ENCODE assay signal across 8 cellular contexts in genomic region chr6:137033828-137034227, GRCh38. TPM values are rescaled to one million over a fixed set of nuclear protein-coding genes. Genes with fewer than 3 reads are reported as not detected.
DNase-seq lines count a peak whose midpoint lies in the region; ATAC-seq and TF ChIP-seq lines count a peak whose summit lies in the region.

No MANE protein-coding gene starts in this region.

- 70% methylated on average over 2 of the region's 2 CpGs for WGBS in suprapubic skin

- TF ChIP-seq POLR2A in suprapubic skin (IDR thresholded peaks at IDR 0.05) = no peak

- peaks cover 13% of the 10 kb centered on the region for H3K27me3 Mint-ChIP-seq in mesothelial cell of epicardium (ENCODE audit: low read depth)

- H3K27ac ChIP-seq in suprapubic skin = no peak overlapping the region

- H3K4me3 ChIP-seq in suprapubic skin = no peak overlapping the region

- no peak overlapping the region for H3K4me3 Mint-ChIP-seq in mesothelial cell of epicardium

- TF ChIP-seq CTCF in suprapubic skin (IDR thresholded peaks at IDR 0.05) (no peak), mesothelial cell of epicardium (IDR thresholded peaks at IDR 0.05; ENCODE audit: unreplicated experiment) (no peak)

- H3K27ac Mint-ChIP-seq in mesothelial cell of epicardium = no peak overlapping the region

- H3K36me3 ChIP-seq in suprapubic skin = no peaks in the 10 kb centered on the region

- peaks cover 8% of the 10 kb centered on the region for H3K4me1 ChIP-seq in suprapubic skin

- H3K36me3 Mint-ChIP-seq in mesothelial cell of epicardium = no peaks in the 10 kb centered on the region

- ATAC-seq in GM21529 (IDR thresholded peaks at IDR 0.05; ENCODE audit: unreplicated experiment) = peak; percentile 93

- H3K9me3 Mint-ChIP-seq in mesothelial cell of epicardium = no peaks in the 10 kb centered on the region

- no peaks in the 10 kb centered on the region for H3K27me3 ChIP-seq in suprapubic skin

- DNase-seq in ELR (ENCODE audit: low read depth) = peak; percentile 37
- DNase-seq in LoVo (ENCODE audit: low spot score) = peak; percentile 41
- peak; percentile 42 for DNase-seq in activated T-cell treated with anti-CD3 and anti-CD28 coated beads for 48 hours (ENCODE audit: low read depth)
- DNase-seq in stimulated activated CD8-positive, alpha-beta memory T cell treated with anti-CD3 and anti-CD28 coated beads, Interleukin-15, amount 100 ng/mL, for 1 hour (ENCODE audit: low read depth) = peak; percentile 13
- DNase-seq in SHP77 (lab: John Stamatoyannopoulos, UW) = no peak
- no peak for DNase-seq in suprapubic skin (ENCODE audit: low spot score in 2 of 2)
- DNase-seq in mesothelial cell of epicardium (ENCODE audit: low spot score in 2 of 2, unreplicated experiment in 2 of 2) = no peak

- no peaks in the 10 kb centered on the region for H3K4me1 Mint-ChIP-seq in mesothelial cell of epicardium

- no peaks in the 10 kb centered on the region for H3K9me3 ChIP-seq in suprapubic skin

- no peak for TF ChIP-seq EP300 in suprapubic skin (IDR thresholded peaks at IDR 0.05)

RNA-seq across cellular contexts. Expression of gene IL20RA, which starts 10.9 kb away (rescaled TPM):
- total RNA-seq in suprapubic skin (10 to 100 TPM; 64.4 to 88.8 (median 72.2) TPM), mesothelial cell of epicardium (1.1 to 2.1 TPM (median 1.7 TPM) in 3 replicates)

Comparison
In these comparisons a context has a peak if more than half of its experiments do, and no peak if none do; other contexts are left out.
1. DNase-seq: peak in ELR (single experiment), LoVo (single experiment), activated T-cell treated with anti-CD3 and anti-CD28 coated beads for 48 hours (single experiment) and stimulated activated CD8-positive, alpha-beta memory T cell treated with anti-CD3 and anti-CD28 coated beads, Interleukin-15, amount 100 ng/mL, for 1 hour (single experiment); none in SHP77 (0 of 2), suprapubic skin (0 of 2) and mesothelial cell of epicardium (0 of 2).
2. RNA of gene IL20RA, which starts 10.9 kb away (total RNA-seq): 64.4 to 88.8 TPM in suprapubic skin; 1.1 to 2.1 TPM in mesothelial cell of epicardium; every median in the first group is over 10 times any median in the second.